8 cellular contexts compared by ENCODE assay signal in the genomic region with DNA sequence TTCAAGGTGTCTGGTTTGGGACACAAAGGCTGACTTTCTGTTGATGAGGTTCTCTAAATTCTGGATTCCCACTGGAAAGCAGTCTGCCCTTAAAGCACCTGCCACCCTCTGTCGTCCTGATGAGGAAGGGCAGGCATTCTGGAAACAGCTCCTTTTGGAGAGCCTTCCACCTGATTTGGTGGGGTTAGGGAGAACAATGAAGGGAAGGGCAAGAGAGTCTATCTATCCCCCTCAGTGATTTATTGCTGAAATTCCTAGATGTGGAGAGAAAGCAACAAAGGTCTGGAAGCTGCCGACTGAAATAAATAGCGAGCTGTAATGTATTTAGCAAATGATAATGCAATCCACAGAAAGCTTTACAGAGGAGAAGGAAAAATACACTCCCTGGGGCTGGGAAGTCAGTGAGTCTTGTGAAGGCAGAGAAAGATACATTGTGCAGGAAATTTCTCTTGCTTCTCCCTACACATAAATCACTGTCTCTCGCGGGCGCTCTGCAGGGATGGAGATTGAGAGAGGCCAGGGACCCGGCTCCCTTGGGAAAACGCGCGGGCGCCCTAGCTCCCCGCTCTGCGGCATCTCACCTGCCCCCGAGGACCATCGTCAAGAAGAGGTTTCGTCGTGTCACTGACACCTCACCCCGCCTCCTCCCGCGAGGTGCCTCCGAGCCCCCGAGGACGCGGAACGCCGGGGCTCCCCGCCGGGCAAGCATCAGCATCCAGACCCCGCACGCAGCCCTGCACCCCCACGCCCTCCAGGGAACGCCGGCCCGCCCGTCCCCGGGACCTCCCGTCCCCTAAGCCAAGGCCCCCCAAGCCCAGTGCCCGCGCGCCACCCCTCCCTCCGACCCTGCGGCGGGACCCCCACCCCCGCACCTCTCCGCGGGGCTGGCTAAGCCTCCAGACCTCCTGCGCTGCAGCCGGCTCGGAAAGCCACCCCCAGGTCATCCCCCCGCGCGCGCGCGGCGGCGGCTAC. TPM values are rescaled to one million over a fixed set of nuclear protein-coding genes. Genes with fewer than 3 reads are reported as not detected.
DNase-seq lines count a peak whose midpoint lies in the region; ATAC-seq and TF ChIP-seq lines count a peak whose summit lies in the region.

No MANE protein-coding gene starts in this region.

- H3K27ac ChIP-seq in mucosa of rectum (ENCODE audit: low read depth in 2 of 2, low read length in 2 of 2) (no peak overlapping the region), stomach (peak overlapping the region; percentile 61 to 87 (median 80))

- H3K4me3 ChIP-seq in WI38 (ENCODE audit: low read depth, low read length), result peak overlapping the region; percentile 63
- H3K4me3 ChIP-seq in endocrine pancreas (ENCODE audit: control insufficient read depth, insufficient read depth, low read length), result peak overlapping the region; percentile 83
- H3K4me3 ChIP-seq in mucosa of rectum (ENCODE audit: low read length in 2 of 2), result peak overlapping the region; percentile 66 to 70
- H3K4me3 ChIP-seq in stomach, result peak overlapping the region; percentile 75 to 93 (median 78)

- TF ChIP-seq EP300 in stomach (IDR thresholded peaks at IDR 0.05), result no peak

- intact Hi-C loops in stomach (cut with DNase I; ENCODE audit: low total_unique reads), result loop anchor here (10.0 kb wide), 2 partner anchors 73 to 133 kb away; no protein-coding TSS in a partner anchor

- WGBS in stomach, 5 donors, result 0 to 2% (median 1%) methylated on average over 12 to 57 of the region's 57 CpGs

- peaks cover 14% of the 10 kb centered on the region for H3K4me1 ChIP-seq in endocrine pancreas (ENCODE audit: control insufficient read depth, insufficient read depth, low read length)
- peaks cover 4 to 8% of the 10 kb centered on the region in 2 donors for H3K4me1 ChIP-seq in mucosa of rectum (ENCODE audit: control insufficient read depth in 2 of 2, insufficient read depth in 2 of 2, low read length in 2 of 2)
- H3K4me1 ChIP-seq in stomach, result peaks cover 0 to 32% (median 18%) of the 10 kb centered on the region in 4 donors

- ATAC-seq in GM19351 (IDR thresholded peaks at IDR 0.05; ENCODE audit: unreplicated experiment) (peak; percentile 3), GM19452 (IDR thresholded peaks at IDR 0.05; ENCODE audit: unreplicated experiment) (no peak)

- no peak for TF ChIP-seq POLR2A in stomach (IDR thresholded peaks at IDR 0.05)

- peak; percentile 43 for DNase-seq in AG20443 (ENCODE audit: low spot score)
- peak; percentile 82 for DNase-seq in NCI-H1092 treated with DMSO at 0.1 percent for 48 hours (lab: John Stamatoyannopoulos, UW)
- DNase-seq in stomach, result no peak

- H3K27me3 ChIP-seq in endocrine pancreas (ENCODE audit: control insufficient read depth, insufficient read depth, low read length) (no peaks in the 10 kb centered on the region), mucosa of rectum (ENCODE audit: control insufficient read depth in 2 of 2, insufficient read depth in 2 of 2, low read length in 2 of 2) (peaks cover 0 to 2% of the 10 kb centered on the region in 2 donors), stomach (peaks cover 0 to 24% (median 4%) of the 10 kb centered on the region in 3 donors)

- H3K36me3 ChIP-seq in endocrine pancreas (ENCODE audit: control insufficient read depth, insufficient read depth, low read length), result no peaks in the 10 kb centered on the region
- no peaks in the 10 kb centered on the region for H3K36me3 ChIP-seq in mucosa of rectum (ENCODE audit: control insufficient read depth in 2 of 2, insufficient read depth in 2 of 2, low read length in 2 of 2)
- H3K36me3 ChIP-seq in stomach, result no peaks in the 10 kb centered on the region

- H3K9me3 ChIP-seq in endocrine pancreas (ENCODE audit: control insufficient read depth, low read length), result no peaks in the 10 kb centered on the region
- H3K9me3 ChIP-seq in mucosa of rectum (ENCODE audit: control insufficient read depth in 2 of 2, low read length in 2 of 2), result no peaks in the 10 kb centered on the region
- H3K9me3 ChIP-seq in stomach, result no peaks in the 10 kb centered on the region

- no peak for TF ChIP-seq CTCF in WI38 (IDR thresholded peaks at IDR 0.05; ENCODE audit: low read depth, low read length)
- TF ChIP-seq CTCF in stomach (IDR thresholded peaks at IDR 0.05), result peak in 4 of 7 experiments; percentile 36 to 66 (median 51)

- H3K9ac ChIP-seq in endocrine pancreas (ENCODE audit: control insufficient read depth, insufficient read depth, low read length), result peak overlapping the region; percentile 73
- peak overlapping the region; percentile 28 to 55 for H3K9ac ChIP-seq in mucosa of rectum (ENCODE audit: low read depth in 1 of 2, low read length in 2 of 2)

RNA-seq across cellular contexts. Expression of a gene that starts 0.7 kb away (rescaled TPM):
- total RNA-seq in stomach, result 10 to 100 TPM; 16.1 to 80.8 (median 26.8) TPM
- 1 to 10 TPM in 1 of 3 donors, under 1 TPM in 2; 0.31 to 1.0 (median 0.44) TPM for polyA plus RNA-seq in stomach

Comparison
In these comparisons a context has a peak if more than half of its experiments do, and no peak if none do; other contexts are left out.
1. H3K27ac ChIP-seq: peak in stomach (5 of 5); none in mucosa of rectum (0 of 2).
2. Peak in every context shown above with its lines, with median percentiles within 50 percentile points of each other: H3K4me3 ChIP-seq.